8 cellular contexts compared by ENCODE assay signal in genomic region chr1:37752583-37753471, GRCh38. TPM values are rescaled to one million over a fixed set of nuclear protein-coding genes. Genes with fewer than 3 reads are reported as not detected.
A peak's percentile ranks its signal among the peaks of the same experiment; 100 is the strongest.
DNase-seq lines count a peak whose midpoint lies in the region; ATAC-seq and TF ChIP-seq lines count a peak whose summit lies in the region.

No MANE protein-coding gene starts in this region.

- no peaks in the 10 kb centered on the region for H4K20me1 ChIP-seq in mammary epithelial cell (ENCODE audit: insufficient read depth, low read length)

- H3K4me3 ChIP-seq in mammary epithelial cell (replicated peaks in 1 of 3; ENCODE audit: insufficient read depth in 1 of 3, low read depth in 2 of 3, low read length in 3 of 3) (peak overlapping the region in 1 of 3 experiments; percentile 46), lower leg skin (ENCODE audit: low read depth, poor library complexity, severe bottlenecking) (peak overlapping the region; percentile 12)

- no peak overlapping the region for H3K9ac ChIP-seq in mammary epithelial cell (ENCODE audit: insufficient read depth, low read length)

- H3K4me1 ChIP-seq in mammary epithelial cell (ENCODE audit: insufficient read depth, low read length): no peaks in the 10 kb centered on the region

- no peak for TF ChIP-seq CTCF in mammary epithelial cell (conservative IDR thresholded peaks at IDR 0.05 in 1 of 2, IDR thresholded peaks at IDR 0.05 in 1 of 2; ENCODE audit: extremely low read depth in 1 of 2, insufficient read depth in 1 of 2, low read depth in 1 of 2, low read length in 2 of 2)
- no peak for TF ChIP-seq CTCF in lower leg skin (IDR thresholded peaks at IDR 0.05)

- 0% methylated on average over 1 of the region's 105 CpGs for WGBS in mammary epithelial cell (ENCODE audit: low coverage, missing lambda C conversion rate)
- WGBS in lower leg skin, 2 donors: 5% methylated on average over 16 to 21 of the region's 105 CpGs

- intact Hi-C loops in mammary epithelial cell (cut with micrococcal nuclease): loop anchor here (1.0 kb wide), 1 partner anchor 12 kb away; no protein-coding TSS in a partner anchor
- intact Hi-C loops in lower leg skin (cut with DNase I; ENCODE audit: low total_unique reads): no loop called here

- TF ChIP-seq POLR2A in lower leg skin (IDR thresholded peaks at IDR 0.05): no peak

- H3K79me2 ChIP-seq in mammary epithelial cell (ENCODE audit: insufficient read depth, low read length): no peaks in the 10 kb centered on the region

- H3K9me3 ChIP-seq in mammary epithelial cell (replicated peaks; ENCODE audit: insufficient read depth, low read length): no peaks in the 10 kb centered on the region

- no peak overlapping the region for H3K27ac ChIP-seq in mammary epithelial cell (ENCODE audit: insufficient read depth, low read depth, low read length)

- peak overlapping the region; percentile 84 for H3K4me2 ChIP-seq in mammary epithelial cell (ENCODE audit: insufficient read depth, low read depth, low read length)

- no peaks in the 10 kb centered on the region for H3K36me3 ChIP-seq in mammary epithelial cell (ENCODE audit: insufficient read depth, low read length)

- CTCF ChIA-PET in mammary epithelial cell (lab: Charles Lee; ENCODE audit: low non-redundant PET): no interaction called here

- no peak for ATAC-seq in GM18909 (IDR thresholded peaks at IDR 0.05; ENCODE audit: poor library complexity, unreplicated experiment)

- BruUV-seq in mammary epithelial cell (replicated peaks; lab: Mats Ljungman, UMichigan): no TSS peak

- in situ Hi-C loops in mammary epithelial cell (cut with MboI; ENCODE audit: low sequenced_read_pairs in 2 of 2): no loop called here

- H2AFZ ChIP-seq in mammary epithelial cell (ENCODE audit: low read depth, low read length): peak overlapping the region; percentile 56

- peak; percentile 67 for DNase-seq in activated effector memory CD4-positive, alpha-beta T cell treated with anti-CD3 and anti-CD28 coated beads, Interleukin-2, amount 50 U/mL, for 16 hours
- DNase-seq in activated effector memory CD4-positive, alpha-beta T cell treated with Interleukin-2 at 50 U/mL for 16 hours: no peak
- DNase-seq in NCI-H526 (lab: John Stamatoyannopoulos, UW) (peak; percentile 72 to 94), mammary epithelial cell (no peak), lower leg skin (ENCODE audit: low spot score in 2 of 2) (peak in 1 of 2 donors; percentile 76), inferior parietal cortex (ENCODE audit: extremely low spot score) (no peak), pons (ENCODE audit: low spot score) (no peak)

- H3K27me3 ChIP-seq in mammary epithelial cell (ENCODE audit: insufficient read depth, low read length): peaks cover 20% of the 10 kb centered on the region

- dilution Hi-C loops in mammary epithelial cell (cut with HindIII; ENCODE audit: low sequenced_read_pairs): no loop called here

RNA-seq across cellular contexts. Expression of gene EPHA10, which starts 12.1 kb away (rescaled TPM):
- not detected for total RNA-seq in mammary epithelial cell
- not detected for polyA plus RNA-seq in mammary epithelial cell
- polyA minus RNA-seq in mammary epithelial cell: 1.1 TPM
- 1 to 10 TPM in 1 of 4 donors, under 1 TPM in 1, not detected in 2; 0.37 to 1.5 TPM for total RNA-seq in lower leg skin

RNA-seq across cellular contexts. Expression of gene MANEAL, which starts 40.8 kb away (rescaled TPM):
- total RNA-seq in mammary epithelial cell (1 to 10 TPM in 1 of 2 donors, under 1 TPM in 1; 0.50 to 4.7 TPM), lower leg skin (1 to 10 TPM; 5.0 to 6.7 (median 6.3) TPM)
- polyA plus RNA-seq in mammary epithelial cell: 4.6 TPM
- polyA minus RNA-seq in mammary epithelial cell: 7.0 TPM

RNA-seq across cellular contexts. Expression of gene C1orf122, which starts 54.8 kb away (rescaled TPM):
- total RNA-seq in mammary epithelial cell (10 to 100 TPM; 13.0 to 73.6 TPM), lower leg skin (10 to 100 TPM; 38.6 to 52.6 (median 47.0) TPM)
- 26.5 TPM for polyA plus RNA-seq in mammary epithelial cell
- 4.3 TPM for polyA minus RNA-seq in mammary epithelial cell

RNA-seq across cellular contexts. Expression of gene YRDC, which starts 55.2 kb away (rescaled TPM):
- 10 to 100 TPM; 18.0 to 27.7 TPM for total RNA-seq in mammary epithelial cell
- 26.6 TPM for polyA plus RNA-seq in mammary epithelial cell
- polyA minus RNA-seq in mammary epithelial cell: 12.1 TPM
- total RNA-seq in lower leg skin: 10 to 100 TPM; 26.7 to 33.9 (median 27.9) TPM

Comparison
In these comparisons a context has a peak if more than half of its experiments do, and no peak if none do; other contexts are left out.
1. DNase-seq: peak in activated effector memory CD4-positive, alpha-beta T cell treated with anti-CD3 and anti-CD28 coated beads, Interleukin-2, amount 50 U/mL, for 16 hours (single experiment) and NCI-H526 (2 of 2); none in activated effector memory CD4-positive, alpha-beta T cell treated with Interleukin-2 at 50 U/mL for 16 hours (single experiment), mammary epithelial cell (single experiment), inferior parietal cortex (single experiment) and pons (single experiment).